ENCODE assay signal across 20 cellular contexts in genomic region chr4:67635331-67635730, GRCh38.
"Had no signal": no experiment of that assay in that cellular context is flagged by ENCODE, and none has a peak within 500 bp of the region (broad histone marks: within the 10 kb centered on the region; RNA-seq: fewer than 3 reads in every experiment).

No MANE protein-coding gene starts in this region.

- FAIRE-seq: pancreas had no signal

- H3K27ac ChIP-seq: coronary artery, gastrocnemius medialis, lower lobe of right lung, pancreas, prostate gland, right lobe of liver, thoracic aorta, transverse colon had no signal

- ATAC-seq: gastrocnemius medialis; left lobe of liver; lower lobe of right lung; pancreas; right lobe of liver; stimulated activated effector memory CD8-positive, alpha-beta T cell treated with anti-CD3 and anti-CD28 coated beads, Interleukin-12 subunit alpha, Interleukin-12 subunit beta, amount 100 ng/mL, for 72 hours; stimulated activated naive CD8-positive, alpha-beta T cell treated with anti-CD3 and anti-CD28 coated beads, Interleukin-15, Interleukin-2, amounts not matched to agents 100 U/mL and 50 U/mL, for 24 hours had no signal

- H3K27me3 ChIP-seq: gastrocnemius medialis, pancreas, right lobe of liver, transverse colon had no signal

- DNase-seq: effector CD8-positive, alpha-beta T cell; gastrocnemius medialis; glutamatergic neuron; islet precursor cell; lower lobe of right lung; mesenchymal stem cell; naive B cell; occipital lobe; pancreas; retina; right lobe of liver; stimulated activated CD4-positive, alpha-beta T cell treated with anti-CD3 and anti-CD28 coated beads, Interleukin-4, amount 100 ng/mL, for 1 hour; stimulated activated CD8-positive, alpha-beta memory T cell treated with anti-CD3 and anti-CD28 coated beads, Interleukin-4, amount 100 ng/mL, for 48 hours; stimulated activated naive CD8-positive, alpha-beta T cell treated with anti-CD3 and anti-CD28 coated beads, Interleukin-15, Interleukin-2, amounts not matched to agents 100 U/mL and 50 U/mL, for 24 hours; transverse colon had no signal

- H3K4me3 ChIP-seq: coronary artery, gastrocnemius medialis, lower lobe of right lung, pancreas, prostate gland, right lobe of liver, thoracic aorta, transverse colon had no signal
